10 cellular contexts compared by ENCODE assay signal in genomic region chr14:59215353-59215752, GRCh38. TPM values are rescaled to one million over a fixed set of nuclear protein-coding genes. Genes with fewer than 3 reads are reported as not detected.
DNase-seq lines count a peak whose midpoint lies in the region; ATAC-seq and TF ChIP-seq lines count a peak whose summit lies in the region.
"Had no signal": no experiment of that assay in that cellular context is flagged by ENCODE, and none has a peak within 500 bp of the region (broad histone marks: within the 10 kb centered on the region; RNA-seq: fewer than 3 reads in every experiment).

No MANE protein-coding gene starts in this region.

- H3K4me1 ChIP-seq in vagina, result peaks cover 59% of the 10 kb centered on the region

- H3K36me3 Mint-ChIP-seq in memory B cell, result peaks cover 7% of the 10 kb centered on the region

- H3K27me3 Mint-ChIP-seq in memory B cell, result no peaks in the 10 kb centered on the region
- H3K27me3 Mint-ChIP-seq: activated CD4-positive, alpha-beta T cell treated with anti-CD3 and anti-CD28 coated beads for 36 hours had no signal

- TF ChIP-seq CTCF in coronary artery (IDR thresholded peaks at IDR 0.05) (no peak), vagina (IDR thresholded peaks at IDR 0.05) (no peak)

- peaks cover 42% of the 10 kb centered on the region for H3K4me1 Mint-ChIP-seq in memory B cell
- H3K4me1 Mint-ChIP-seq: activated CD4-positive, alpha-beta T cell treated with anti-CD3 and anti-CD28 coated beads for 36 hours had no signal

- H3K9me3 ChIP-seq in vagina, result no peaks in the 10 kb centered on the region

- no peak for ATAC-seq in memory B cell (ENCODE audit: low read depth)
- ATAC-seq: activated CD4-positive, alpha-beta T cell treated with anti-CD3 and anti-CD28 coated beads for 36 hours had no signal

- no peaks in the 10 kb centered on the region for H3K9me3 Mint-ChIP-seq in memory B cell

- H3K4me3 ChIP-seq in coronary artery (peak overlapping the region; percentile 30), vagina (no peak overlapping the region)

- H3K4me3 Mint-ChIP-seq in memory B cell, result no peak overlapping the region
- H3K4me3 Mint-ChIP-seq: activated CD4-positive, alpha-beta T cell treated with anti-CD3 and anti-CD28 coated beads for 36 hours had no signal

- peak overlapping the region; percentile 12 to 75 for H3K27ac ChIP-seq in coronary artery
- H3K27ac ChIP-seq in vagina, result peak overlapping the region; percentile 17
- H3K27ac ChIP-seq: 22Rv1 had no signal

- H3K27me3 ChIP-seq in vagina, result no peaks in the 10 kb centered on the region

- H3K27ac Mint-ChIP-seq in memory B cell, result peak overlapping the region; percentile 24
- H3K27ac Mint-ChIP-seq: activated CD4-positive, alpha-beta T cell treated with anti-CD3 and anti-CD28 coated beads for 36 hours had no signal

- in situ Hi-C loops in ACHN (cut with HindIII; ENCODE audit: low pct_ligation_motif_present, low pct_unique_long_range_greater_than_20kb, low sequenced_read_pairs), result no loop called here

- intact Hi-C loops in vagina (cut with DNase I), result no loop called here

- DNase-seq in DMS79 treated with DMSO at 0.1 percent for 48 hours (lab: John Stamatoyannopoulos, UW), result peak; percentile 24
- no peak for DNase-seq in DMS79 (lab: John Stamatoyannopoulos, UW)
- DNase-seq in coronary artery (ENCODE audit: low spot score), result peak; percentile 83
- no peak for DNase-seq in memory B cell (ENCODE audit: low spot score in 2 of 2)
- no peak for DNase-seq in vagina (ENCODE audit: extremely low spot score in 2 of 2)
- DNase-seq in NOMO-1 (lab: John Stamatoyannopoulos, UW; ENCODE audit: unreplicated experiment in 2 of 2), result no peak
- DNase-seq in mesenteric fat pad (ENCODE audit: low spot score), result no peak
- DNase-seq in ACHN, result no peak
- DNase-seq: activated CD4-positive, alpha-beta T cell treated with anti-CD3 and anti-CD28 coated beads for 36 hours had no signal

- TF ChIP-seq POLR2A in vagina (IDR thresholded peaks at IDR 0.05), result no peak

- H3K36me3 ChIP-seq in vagina, result no peaks in the 10 kb centered on the region

RNA-seq across cellular contexts. Expression of gene DAAM1, which starts 26.9 kb away (rescaled TPM):
- total RNA-seq in vagina, result 42.0 TPM
- total RNA-seq in mesenteric fat pad, result 52.5 TPM

Comparison
In these comparisons a context has a peak if more than half of its experiments do, and no peak if none do; other contexts are left out.
1. DNase-seq: peak in DMS79 treated with DMSO at 0.1 percent for 48 hours (single experiment) and coronary artery (single experiment); none in DMS79 (single experiment), memory B cell (0 of 2), vagina (0 of 2), NOMO-1 (0 of 2), mesenteric fat pad (single experiment) and ACHN (single experiment).